Comparison of ENCODE assay signal across 25 cellular contexts in genomic region chr1:78304766-78305165, GRCh38.
"Had no signal": no experiment of that assay in that cellular context is flagged by ENCODE, and none has a peak within 500 bp of the region (broad histone marks: within the 10 kb centered on the region; RNA-seq: fewer than 3 reads in every experiment).

No MANE protein-coding gene starts in this region.

- H3K4me3 Mint-ChIP-seq: activated CD8-positive, alpha-beta T cell treated with anti-CD3 and anti-CD28 coated beads, Interleukin-2, amount 10 ng/mL, durations not matched to agents 7 days and 5 days; natural killer cell had no signal

- ATAC-seq: activated CD8-positive, alpha-beta T cell treated with anti-CD3 and anti-CD28 coated beads, Interleukin-2, amount 10 ng/mL, durations not matched to agents 7 days and 5 days; activated naive CD4-positive, alpha-beta T cell treated with anti-CD3 and anti-CD28 coated beads, Interleukin-2, amount 50 U/mL, for 72 hours; natural killer cell had no signal

- H3K4me1 ChIP-seq: adrenal gland, ascending aorta, left ventricle myocardium inferior, sigmoid colon, upper lobe of left lung had no signal

- H3K36me3 ChIP-seq: adrenal gland, ascending aorta, brain microvascular endothelial cell, left ventricle myocardium inferior, sigmoid colon, upper lobe of left lung had no signal

- H3K9me3 ChIP-seq: adrenal gland, ascending aorta, sigmoid colon, upper lobe of left lung had no signal

- H3K4me2 ChIP-seq: smooth muscle cell had no signal

- H3K4me1 Mint-ChIP-seq: natural killer cell had no signal

- FAIRE-seq: frontal cortex had no signal

- H3K27ac Mint-ChIP-seq: activated CD8-positive, alpha-beta T cell treated with anti-CD3 and anti-CD28 coated beads, Interleukin-2, amount 10 ng/mL, durations not matched to agents 7 days and 5 days; activated naive CD4-positive, alpha-beta T cell treated with anti-CD3 and anti-CD28 coated beads, Interleukin-2, amount 50 U/mL, for 72 hours; natural killer cell had no signal

- H3K4me3 ChIP-seq: adrenal gland, ascending aorta, left ventricle myocardium inferior, sigmoid colon, smooth muscle cell, upper lobe of left lung had no signal

- H3K27me3 ChIP-seq: adrenal gland, ascending aorta, brain microvascular endothelial cell, sigmoid colon, upper lobe of left lung had no signal

- H3K27ac ChIP-seq: adrenal gland, ascending aorta, brain microvascular endothelial cell, left ventricle myocardium inferior, sigmoid colon, upper lobe of left lung had no signal

- H3K9me3 Mint-ChIP-seq: activated naive CD4-positive, alpha-beta T cell treated with anti-CD3 and anti-CD28 coated beads, Interleukin-2, amount 50 U/mL, for 72 hours had no signal

- H3K36me3 Mint-ChIP-seq: activated naive CD4-positive, alpha-beta T cell treated with anti-CD3 and anti-CD28 coated beads, Interleukin-2, amount 50 U/mL, for 72 hours; natural killer cell had no signal

- DNase-seq: activated CD4-positive, alpha-beta T cell treated with anti-CD3 and anti-CD28 coated beads for 1 hour; activated CD4-positive, alpha-beta T cell treated with anti-CD3 and anti-CD28 coated beads, Interleukin-2, amount 50 U/mL, for 1 hour; activated CD8-positive, alpha-beta T cell treated with anti-CD3 and anti-CD28 coated beads, Interleukin-2, amount 10 ng/mL, durations not matched to agents 7 days and 5 days; activated T-cell treated with anti-CD3 and anti-CD28 coated beads, Interleukin-2, amount 50 U/mL, for 1 hour; adrenal gland; brain microvascular endothelial cell; caudate nucleus; dermis blood vessel endothelial cell; effector CD8-positive, alpha-beta T cell; erythroblast; hippocampal formation; kidney glomerular epithelial cell; left ventricle myocardium inferior; midbrain; natural killer cell; retina; sigmoid colon; stimulated activated CD4-positive, alpha-beta T cell treated with anti-CD3 and anti-CD28 coated beads, Interleukin-4, amount 100 ng/mL, for 1 hour; stimulated activated naive CD4-positive, alpha-beta T cell treated with Interleukin-2 at 50 U/mL for 16 hours; T-helper 9 cell; upper lobe of left lung had no signal
